14 cellular contexts compared by ENCODE assay signal in the genomic region with DNA sequence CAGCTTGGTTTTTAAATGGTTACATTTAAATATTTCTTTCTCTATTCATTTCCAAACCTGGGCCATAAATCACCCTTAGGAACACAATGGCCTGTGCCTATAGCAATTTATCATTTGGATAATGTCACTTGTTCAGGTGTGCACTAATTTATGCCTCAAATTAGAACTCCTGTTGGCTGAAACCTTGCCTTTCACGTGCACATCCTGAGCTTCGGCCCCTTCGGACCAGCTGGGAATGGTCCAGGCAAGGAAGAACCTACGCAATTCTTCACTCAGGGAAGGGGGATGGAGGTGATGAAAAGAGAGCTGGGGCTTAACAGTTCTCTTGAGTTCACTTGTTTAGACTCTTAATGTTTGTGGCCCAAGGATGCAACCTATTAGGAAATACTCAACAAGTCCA.
A peak's percentile ranks its signal among the peaks of the same experiment; 100 is the strongest.
DNase-seq lines count a peak whose midpoint lies in the region; ATAC-seq, FAIRE-seq and TF ChIP-seq lines count a peak whose summit lies in the region.
"Had no signal": no experiment of that assay in that cellular context is flagged by ENCODE, and none has a peak within 500 bp of the region (broad histone marks: within the 10 kb centered on the region; RNA-seq: fewer than 3 reads in every experiment).

No MANE protein-coding gene starts in this region.

- no peak overlapping the region for H3K14ac ChIP-seq in H1 (ENCODE audit: insufficient read length)

- no peak overlapping the region for H2AK5ac ChIP-seq in H1 (ENCODE audit: low read depth, low read length)

- intact Hi-C loops in Right ventricle myocardium superior (cut with DNase I): no loop called here

- no peaks in the 10 kb centered on the region for H3K27me3 Mint-ChIP-seq in T-cell
- H3K27me3 Mint-ChIP-seq in HFFc6 (ENCODE audit: insufficient read depth): no peaks in the 10 kb centered on the region; the same call in 1 of the 2 replicates

- H3K4me1 Mint-ChIP-seq in T-cell: peaks cover 69 to 87% (median 86%) of the 10 kb centered on the region in 3 donors
- H3K4me1 Mint-ChIP-seq in HFFc6 (ENCODE audit: low read depth): peaks cover 28% of the 10 kb centered on the region
- H3K4me1 Mint-ChIP-seq: B cell had no signal

- TF ChIP-seq POLR2A in H1 (IDR thresholded peaks at IDR 0.05; ENCODE audit: control extremely low read depth in 1 of 2, low read depth in 2 of 2, low read length in 2 of 2): no peak

- H2BK15ac ChIP-seq in H1 (ENCODE audit: low read length): no peak overlapping the region

- CTCF ChIA-PET in T-cell (lab: Charles Lee) (no interaction called here), H1 (lab: Charles Lee; ENCODE audit: partially characterized antibody) (interaction anchor here (1.4 to 3.8 kb wide), 2 partner anchors 8 to 15 kb away, joined by 3 to 25 read pairs; no protein-coding TSS in a partner anchor)

- DNase-seq in NCI-H1417 (lab: John Stamatoyannopoulos, UW): peak in 2 of 3 experiments; percentile 65 to 89
- DNase-seq in T-cell: no peak
- DNase-seq in H1 (ENCODE audit: low read depth in 1 of 2, low spot score in 2 of 2): no peak
- DNase-seq in HFFc6: no peak
- DNase-seq in Right ventricle myocardium superior: no peak
- DNase-seq: Calu3; CD8-positive, alpha-beta T cell; DMS79 treated with DMSO at 0.1 percent for 48 hours; GF-D8; HCEC 1CT had no signal

- H3K23me2 ChIP-seq in H1 (ENCODE audit: low read depth, low read length): no peaks in the 10 kb centered on the region

- H3K79me2 ChIP-seq in H1 (ENCODE audit: control insufficient read depth in 1 of 2, insufficient read depth in 2 of 2, low read length in 2 of 2): no peaks in the 10 kb centered on the region

- H3K4me3 ChIP-seq in H1 (ENCODE audit: extremely low read depth in 1 of 4, insufficient read depth in 2 of 4, low read depth in 3 of 4, low read length in 4 of 4): no peak overlapping the region
- H3K4me3 ChIP-seq: BLaER1 treated with 17β-estradiol and CSF1 and Interleukin-3, amounts not matched to agents 10 nM and 100 nM had no signal

- H2AFZ ChIP-seq in H1 (ENCODE audit: low read length): no peak overlapping the region

- H3K36me3 Mint-ChIP-seq in T-cell: no peaks in the 10 kb centered on the region
- H3K36me3 Mint-ChIP-seq in HFFc6 (ENCODE audit: low read depth): no peaks in the 10 kb centered on the region
- H3K36me3 Mint-ChIP-seq: CD8-positive, alpha-beta T cell had no signal

- FAIRE-seq in H1 (lab: Jason Lieb, UNC): no peak

- no peak overlapping the region; the same call in 1 of the 2 replicates for H2BK5ac ChIP-seq in H1 (ENCODE audit: low read depth, low read length)

- TF ChIP-seq EP300 in H1 (IDR thresholded peaks at IDR 0.05; ENCODE audit: borderline replicate concordance in 1 of 2, low read depth in 2 of 2, low read length in 2 of 2): no peak

- no peak overlapping the region for H4K8ac ChIP-seq in H1 (ENCODE audit: extremely low read depth, insufficient read depth, low read length)

- H3K9ac ChIP-seq in H1 (replicated peaks in 1 of 4; ENCODE audit: extremely low read depth in 1 of 4, low read depth in 3 of 4, low read length in 3 of 4): no peak overlapping the region
- H3K9ac ChIP-seq: BLaER1 treated with 17β-estradiol and CSF1 and Interleukin-3, amounts not matched to agents 10 nM and 100 nM had no signal

- H2BK20ac ChIP-seq in H1 (ENCODE audit: low read length): peak overlapping the region; percentile 63

- H3K9me3 Mint-ChIP-seq in T-cell (no peaks in the 10 kb centered on the region), HFFc6 (no peaks in the 10 kb centered on the region)
- H3K9me3 Mint-ChIP-seq: CD8-positive, alpha-beta T cell had no signal

- no peak overlapping the region for H3K23ac ChIP-seq in H1 (ENCODE audit: insufficient read length)

- peak overlapping the region; percentile 29; the same call in 1 of the 2 replicates for H2BK12ac ChIP-seq in H1 (ENCODE audit: low read depth, low read length)

- H3K4me2 ChIP-seq in H1 (ENCODE audit: insufficient read depth in 1 of 2, low read depth in 2 of 2, low read length in 2 of 2): no peak overlapping the region
- H3K4me2 ChIP-seq: BLaER1 treated with 17β-estradiol and CSF1 and Interleukin-3, amounts not matched to agents 10 nM and 100 nM had no signal

- no peaks in the 10 kb centered on the region for H4K20me1 ChIP-seq in H1 (replicated peaks in 1 of 2; ENCODE audit: control insufficient read depth in 1 of 2, insufficient read depth in 2 of 2, low read length in 2 of 2)
- H4K20me1 ChIP-seq: BLaER1 treated with 17β-estradiol and CSF1 and Interleukin-3, amounts not matched to agents 10 nM and 100 nM had no signal

- no peaks in the 10 kb centered on the region for H3K27me3 ChIP-seq in H1 (replicated peaks in 1 of 4; ENCODE audit: control insufficient read depth in 3 of 4, extremely low read depth in 1 of 4, insufficient read depth in 3 of 4, low read length in 3 of 4)
- H3K27me3 ChIP-seq: BLaER1 treated with 17β-estradiol and CSF1 and Interleukin-3, amounts not matched to agents 10 nM and 100 nM had no signal

- H3K18ac ChIP-seq in H1 (ENCODE audit: extremely low read depth, low read length): peak overlapping the region; percentile 4; the same call in 1 of the 2 replicates

- no peaks in the 10 kb centered on the region for H3K9me3 ChIP-seq in H1 (ENCODE audit: insufficient read depth in 2 of 2, low read depth in 1 of 2, low read length in 1 of 2)
- H3K9me3 ChIP-seq: BLaER1 treated with 17β-estradiol and CSF1 and Interleukin-3, amounts not matched to agents 10 nM and 100 nM had no signal

- H3K4me1 ChIP-seq in H1 (replicated peaks in 1 of 4; ENCODE audit: control insufficient read depth in 3 of 4, insufficient read depth in 4 of 4, low read length in 3 of 4): peaks cover 5 to 26% (median 9%) of the 10 kb centered on the region in 4 experiments; a peak in 6 of 7 replicates

- H3K4ac ChIP-seq in H1 (replicated peaks; ENCODE audit: insufficient read length, low read depth, low read length): no peak overlapping the region

- H2BK120ac ChIP-seq in H1 (replicated peaks; ENCODE audit: low read depth, low read length): peak overlapping the region; percentile 76

- no peak overlapping the region for H4K5ac ChIP-seq in H1 (ENCODE audit: insufficient read length, low read depth, low read length)

- POLR2A ChIA-PET in T-cell (lab: Charles Lee) (interaction anchor here in 1 of 2 donors (0.7 kb wide), 1 partner anchor 119 kb away, joined by 3 read pairs; no protein-coding TSS in a partner anchor), H1 (lab: Charles Lee; ENCODE audit: partially characterized antibody) (interaction anchor here (1.1 kb wide), 1 partner anchor 30 kb away, joined by 3 read pairs; no protein-coding TSS in a partner anchor)

- no peak overlapping the region for H3K56ac ChIP-seq in H1 (replicated peaks; ENCODE audit: insufficient read length, low read depth, low read length)

- H3K27ac Mint-ChIP-seq in T-cell: peak overlapping the region; percentile 29 to 34
- no peak overlapping the region for H3K27ac Mint-ChIP-seq in HFFc6
- H3K27ac Mint-ChIP-seq: B cell; CD8-positive, alpha-beta T cell had no signal

- peak overlapping the region; percentile 6 for H4K91ac ChIP-seq in H1 (replicated peaks; ENCODE audit: insufficient read length, low read length)

- H3K4me3 Mint-ChIP-seq in T-cell: no peak overlapping the region
- no peak overlapping the region for H3K4me3 Mint-ChIP-seq in HFFc6
- H3K4me3 Mint-ChIP-seq: B cell; CD8-positive, alpha-beta T cell had no signal

- TF ChIP-seq RAD21 in H1 (IDR thresholded peaks at IDR 0.05 in 1 of 2, conservative IDR thresholded peaks at IDR 0.05 in 1 of 2; ENCODE audit: low read depth in 2 of 2, low read length in 2 of 2): no peak

- no peaks in the 10 kb centered on the region for H3K79me1 ChIP-seq in H1 (ENCODE audit: low read depth, low read length)

- ATAC-seq in T-cell (replicated peaks in 1 of 4): no peak
- ATAC-seq in GM21825 (IDR thresholded peaks at IDR 0.05; ENCODE audit: unreplicated experiment): no peak
- no peak for ATAC-seq in HG03571 (IDR thresholded peaks at IDR 0.05; ENCODE audit: unreplicated experiment)
- no peak for ATAC-seq in Right ventricle myocardium superior (ENCODE audit: poor library complexity)
- ATAC-seq: CD8-positive, alpha-beta T cell had no signal

- no peak overlapping the region for H3K27ac ChIP-seq in H1 (ENCODE audit: low read depth, low read length)
- H3K27ac ChIP-seq: BLaER1 treated with 17β-estradiol and CSF1 and Interleukin-3, amounts not matched to agents 10 nM and 100 nM had no signal

- no peaks in the 10 kb centered on the region for H3K36me3 ChIP-seq in H1 (ENCODE audit: control insufficient read depth in 2 of 4, insufficient read depth in 4 of 4, low read length in 3 of 4)
- H3K36me3 ChIP-seq: BLaER1 treated with 17β-estradiol and CSF1 and Interleukin-3, amounts not matched to agents 10 nM and 100 nM had no signal

- TF ChIP-seq CTCF in H1 (IDR thresholded peaks at IDR 0.05; ENCODE audit: control extremely low read depth in 1 of 3, insufficient read depth in 1 of 3, low read depth in 1 of 3, low read length in 3 of 3): no peak
- TF ChIP-seq CTCF in HFFc6 (IDR thresholded peaks at IDR 0.05): no peak

- WGBS in H1 (ENCODE audit: extremely low coverage in 1 of 2, insufficient coverage in 1 of 2, insufficient read length in 1 of 2, insufficient replicate concordance in 2 of 2, low coverage in 1 of 2, low lambda C conversion rate in 2 of 2, missing lambda C conversion rate in 1 of 2), 2 experiments: 80% methylated on average over 4 of the region's 4 CpGs; no CpG with 5 or more reads in 1 of the 2 experiments

TF ChIP-seq in H1, 55 proteins besides CTCF, POLR2A, EP300 and RAD21:
- no peak for TF ChIP-seq TEAD4 (IDR thresholded peaks at IDR 0.05; ENCODE audit: low read depth, low read length)
- TF ChIP-seq ZNF274 (IDR thresholded peaks at IDR 0.05; ENCODE audit: borderline replicate concordance, extremely low read depth, low read length): no peak
- TF ChIP-seq POLR2AphosphoS5 (IDR thresholded peaks at IDR 0.05; ENCODE audit: low read depth, low read length): no peak
- TF ChIP-seq, protein P1, sequence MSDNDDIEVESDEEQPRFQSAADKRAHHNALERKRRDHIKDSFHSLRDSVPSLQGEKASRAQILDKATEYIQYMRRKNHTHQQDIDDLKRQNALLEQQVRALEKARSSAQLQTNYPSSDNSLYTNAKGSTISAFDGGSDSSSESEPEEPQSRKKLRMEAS (IDR thresholded peaks at IDR 0.05): no peak
- TF ChIP-seq KDM1A (IDR thresholded peaks at IDR 0.05; ENCODE audit: borderline replicate concordance, low read length): no peak
- no peak for TF ChIP-seq BCL11A (IDR thresholded peaks at IDR 0.05; ENCODE audit: low read depth in 2 of 2, low read length in 2 of 2)
- no peak for TF ChIP-seq FOSL1 (IDR thresholded peaks at IDR 0.05; ENCODE audit: insufficient read depth, low read depth, low read length)
- no peak for TF ChIP-seq EZH2 (IDR thresholded peaks at IDR 0.05; ENCODE audit: low read depth, low read length, severe bottlenecking)
- no peak for TF ChIP-seq TCF12 (IDR thresholded peaks at IDR 0.05; ENCODE audit: low read depth, low read length)
- TF ChIP-seq PHF8 (conservative IDR thresholded peaks at IDR 0.05; ENCODE audit: low read depth, low read length): no peak
TF ChIP-seq in H1: peak in this region for 0.

Comparison
In these comparisons a context has a peak if more than half of its experiments do, and no peak if none do; other contexts are left out.
1. DNase-seq: peak in NCI-H1417 (2 of 3); none in T-cell (0 of 34), H1 (0 of 2), HFFc6 (single experiment) and Right ventricle myocardium superior (single experiment).